ENCODE assay signal across 9 cellular contexts in genomic region chr1:193417420-193417819, GRCh38.
A peak's percentile ranks its signal among the peaks of the same experiment; 100 is the strongest.
DNase-seq lines count a peak whose midpoint lies in the region; ATAC-seq and TF ChIP-seq lines count a peak whose summit lies in the region.
"Had no signal": no experiment of that assay in that cellular context is flagged by ENCODE, and none has a peak within 500 bp of the region (broad histone marks: within the 10 kb centered on the region; RNA-seq: fewer than 3 reads in every experiment).

No MANE protein-coding gene starts in this region.

- intact Hi-C loops in spleen (cut with DNase I; ENCODE audit: low total_unique reads) (no loop called here), posterior vena cava (cut with DNase I) (no loop called here), head of caudate nucleus (cut with DNase I) (no loop called here)

- H3K27me3 Mint-ChIP-seq in activated CD8-positive, alpha-beta memory T cell treated with anti-CD3 and anti-CD28 coated beads, Interleukin-2, amount 10 ng/mL, durations not matched to agents 7 days and 5 days = no peaks in the 10 kb centered on the region
- H3K27me3 Mint-ChIP-seq in T-helper 2 cell treated with Interferon-gamma antibody and Interleukin-4, amounts not matched to agents 5 μg/mL and 100 μg/mL, for 36 hours (ENCODE audit: low read depth) = no peaks in the 10 kb centered on the region

- peaks cover 2% of the 10 kb centered on the region for H3K9me3 Mint-ChIP-seq in activated CD8-positive, alpha-beta memory T cell treated with anti-CD3 and anti-CD28 coated beads, Interleukin-2, amount 10 ng/mL, durations not matched to agents 7 days and 5 days (ENCODE audit: low read depth)
- H3K9me3 Mint-ChIP-seq in T-helper 2 cell treated with Interferon-gamma antibody and Interleukin-4, amounts not matched to agents 5 μg/mL and 100 μg/mL, for 36 hours = peaks cover 16% of the 10 kb centered on the region

- CTCF ChIA-PET in activated CD8-positive, alpha-beta memory T cell treated with anti-CD3 and anti-CD28 coated beads, Interleukin-2, amount 10 ng/mL, durations not matched to agents 7 days and 5 days (lab: Charles Lee) = interaction anchor here (1.3 kb wide), 1 partner anchor 9 kb away, joined by 3 read pairs; no protein-coding TSS in a partner anchor

- H3K36me3 Mint-ChIP-seq in activated CD8-positive, alpha-beta memory T cell treated with anti-CD3 and anti-CD28 coated beads, Interleukin-2, amount 10 ng/mL, durations not matched to agents 7 days and 5 days = peaks cover 14% of the 10 kb centered on the region
- peaks cover 22% of the 10 kb centered on the region for H3K36me3 Mint-ChIP-seq in T-helper 2 cell treated with Interferon-gamma antibody and Interleukin-4, amounts not matched to agents 5 μg/mL and 100 μg/mL, for 36 hours (ENCODE audit: low read depth)

- H3K36me3 ChIP-seq in spleen = no peaks in the 10 kb centered on the region

- H3K4me3 Mint-ChIP-seq in activated CD8-positive, alpha-beta memory T cell treated with anti-CD3 and anti-CD28 coated beads, Interleukin-2, amount 10 ng/mL, durations not matched to agents 7 days and 5 days = peak overlapping the region; percentile 69
- H3K4me3 Mint-ChIP-seq in T-helper 2 cell treated with Interferon-gamma antibody and Interleukin-4, amounts not matched to agents 5 μg/mL and 100 μg/mL, for 36 hours = peak overlapping the region; percentile 41

- no peak for DNase-seq in activated CD8-positive, alpha-beta memory T cell treated with anti-CD3 and anti-CD28 coated beads, Interleukin-2, amount 10 ng/mL, durations not matched to agents 7 days and 5 days
- no peak for DNase-seq in activated CD8-positive, alpha-beta memory T cell treated with anti-CD3 and anti-CD28 coated beads, Interleukin-2, amount 50 U/mL, for 48 hours
- DNase-seq in T-helper 2 cell treated with Interferon-gamma antibody and Interleukin-4, amounts not matched to agents 5 μg/mL and 100 μg/mL, for 36 hours (ENCODE audit: low spot score) = no peak
- peak; percentile 18 for DNase-seq in central memory CD4-positive, alpha-beta T cell
- DNase-seq in spleen (no peak), posterior vena cava (ENCODE audit: low spot score) (no peak), head of caudate nucleus (no peak), hippocampal formation (lab: John Stamatoyannopoulos, UW) (no peak)
- DNase-seq: NCI-H1105 had no signal

- H3K4me3 ChIP-seq in spleen = peak overlapping the region in 1 of 8 donors; percentile 66

- no peak for TF ChIP-seq CTCF in spleen (IDR thresholded peaks at IDR 0.05 in 8 of 11, conservative IDR thresholded peaks at IDR 0.05 in 3 of 11)

- H3K4me1 Mint-ChIP-seq in activated CD8-positive, alpha-beta memory T cell treated with anti-CD3 and anti-CD28 coated beads, Interleukin-2, amount 10 ng/mL, durations not matched to agents 7 days and 5 days = peaks cover 27% of the 10 kb centered on the region
- peaks cover 44% of the 10 kb centered on the region for H3K4me1 Mint-ChIP-seq in T-helper 2 cell treated with Interferon-gamma antibody and Interleukin-4, amounts not matched to agents 5 μg/mL and 100 μg/mL, for 36 hours (ENCODE audit: low read depth)

- peak overlapping the region in 5 of 8 donors; percentile 41 to 65 (median 64) for H3K27ac ChIP-seq in spleen

- H3K27me3 ChIP-seq in spleen (replicated peaks in 1 of 7) = no peaks in the 10 kb centered on the region

- 36 to 50% (median 40%) methylated on average over 1 of the region's 1 CpG for WGBS in spleen, 5 donors

- ATAC-seq in activated CD8-positive, alpha-beta memory T cell treated with anti-CD3 and anti-CD28 coated beads, Interleukin-2, amount 10 ng/mL, durations not matched to agents 7 days and 5 days = peak; percentile 29

- H3K9me3 ChIP-seq in spleen = no peaks in the 10 kb centered on the region

- peak overlapping the region; percentile 70 for H3K27ac Mint-ChIP-seq in activated CD8-positive, alpha-beta memory T cell treated with anti-CD3 and anti-CD28 coated beads, Interleukin-2, amount 10 ng/mL, durations not matched to agents 7 days and 5 days
- peak overlapping the region; percentile 46 for H3K27ac Mint-ChIP-seq in T-helper 2 cell treated with Interferon-gamma antibody and Interleukin-4, amounts not matched to agents 5 μg/mL and 100 μg/mL, for 36 hours

- H3K4me1 ChIP-seq in spleen = peaks cover 5 to 32% (median 19%) of the 10 kb centered on the region in 6 donors

- TF ChIP-seq POLR2A in spleen (IDR thresholded peaks at IDR 0.05) = no peak
